ENCODE assay signal across 31 cellular contexts in the genomic region with DNA sequence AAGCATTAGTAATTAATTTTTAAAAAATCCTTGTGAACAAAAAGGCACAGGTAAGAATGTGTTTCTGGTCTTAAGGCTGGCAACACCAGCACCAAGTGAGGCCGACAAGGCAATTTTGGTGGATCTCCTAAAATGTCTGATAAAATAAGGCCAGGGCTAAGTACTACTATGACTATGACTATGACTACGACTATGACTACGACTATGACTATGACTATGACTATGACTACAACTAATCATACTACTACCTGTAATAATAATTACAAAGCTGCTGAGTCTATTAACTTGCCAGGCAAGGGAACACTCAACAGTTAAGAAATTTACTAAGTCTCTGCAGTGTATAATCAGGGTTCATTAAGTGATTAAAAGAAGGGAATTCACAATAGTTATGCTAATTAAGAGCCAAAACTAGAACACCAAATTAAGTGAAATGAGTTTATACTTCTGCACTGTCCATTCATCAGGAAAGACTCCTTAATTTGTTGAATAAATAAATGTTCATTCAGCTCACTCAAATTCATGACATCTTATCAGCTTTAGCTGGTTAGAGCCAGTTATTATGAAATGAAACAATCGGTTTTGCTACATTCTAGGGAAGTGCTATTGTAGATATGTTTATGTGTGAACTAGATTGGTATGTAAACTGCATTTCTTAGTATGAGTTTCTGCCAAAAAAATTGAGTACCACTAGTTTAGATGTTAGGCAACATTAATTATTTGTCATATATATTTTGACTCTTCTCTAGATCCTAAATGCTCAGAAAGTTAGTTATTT.
DNase-seq lines count a peak whose midpoint lies in the region; ATAC-seq lines count a peak whose summit lies in the region.
"Had no signal": no experiment of that assay in that cellular context is flagged by ENCODE, and none has a peak within 500 bp of the region (broad histone marks: within the 10 kb centered on the region; RNA-seq: fewer than 3 reads in every experiment).

No MANE protein-coding gene starts in this region.

- H3K9me3 ChIP-seq in adipocyte (ENCODE audit: control insufficient read depth, low read length) (no peaks in the 10 kb centered on the region), MG63 (peaks cover 3% of the 10 kb centered on the region; the same call in 1 of the 2 replicates)
- H3K9me3 ChIP-seq: right atrium auricular region, upper lobe of right lung had no signal

- H3K9ac ChIP-seq in adipocyte (ENCODE audit: low read length) = no peak overlapping the region
- H3K9ac ChIP-seq: GM23248 had no signal

- no peaks in the 10 kb centered on the region for H3K4me1 ChIP-seq in adipocyte (ENCODE audit: control insufficient read depth, insufficient read depth, low read length)
- H3K4me1 ChIP-seq: heart left ventricle, right atrium auricular region, upper lobe of right lung had no signal

- H3K4me3 ChIP-seq in adipocyte (ENCODE audit: low read length) (no peak overlapping the region), MG63 (no peak overlapping the region)
- H3K4me3 ChIP-seq: dorsolateral prefrontal cortex, GM23248, heart left ventricle, right atrium auricular region, smooth muscle cell, upper lobe of right lung had no signal

- H3K27me3 ChIP-seq in adipocyte (replicated peaks; ENCODE audit: control insufficient read depth, insufficient read depth, low read length) (no peaks in the 10 kb centered on the region), MG63 (no peaks in the 10 kb centered on the region)
- H3K27me3 ChIP-seq: dorsolateral prefrontal cortex, heart left ventricle, right atrium auricular region, upper lobe of right lung had no signal

- ATAC-seq in HG03439 (IDR thresholded peaks at IDR 0.05; ENCODE audit: unreplicated experiment) (peak; percentile 68), HG03521 (IDR thresholded peaks at IDR 0.05; ENCODE audit: unreplicated experiment) (no peak)
- ATAC-seq: Panc1; stimulated activated naive CD8-positive, alpha-beta T cell treated with anti-CD3 and anti-CD28 coated beads, Interleukin-15, Interleukin-2, amounts not matched to agents 100 U/mL and 50 U/mL, for 24 hours; upper lobe of right lung had no signal

- H3K36me3 ChIP-seq in adipocyte (ENCODE audit: control insufficient read depth, insufficient read depth, low read length, severe bottlenecking) (no peaks in the 10 kb centered on the region), MG63 (no peaks in the 10 kb centered on the region)
- H3K36me3 ChIP-seq: heart left ventricle, right atrium auricular region, upper lobe of right lung, WERI-Rb-1 had no signal

- peak; percentile 51 for DNase-seq in adipocyte (ENCODE audit: low read depth)
- peak; percentile 46 for DNase-seq in fibroblast of peridontal ligament (ENCODE audit: extremely low read depth)
- DNase-seq in MG63 = no peak
- DNase-seq in NCI-H2227 (lab: John Stamatoyannopoulos, UW; ENCODE audit: unreplicated experiment) = no peak
- DNase-seq in amniotic stem cell (lab: John Stamatoyannopoulos, UW) = no peak
- DNase-seq: activated CD4-positive, alpha-beta T cell treated with anti-CD3 and anti-CD28 coated beads, Interleukin-2, amount 10 ng/mL, durations not matched to agents 24 days and 14 days; activated gamma-delta T cell treated with Interleukin-2 at 50 U/mL for 16 hours; activated naive CD8-positive, alpha-beta T cell treated with anti-CD3 and anti-CD28 coated beads, Interleukin-2, amount 10 ng/mL, durations not matched to agents 7 days and 5 days; activated T-cell treated with anti-CD3 and anti-CD28 coated beads, Interleukin-2, amount 50 U/mL, for 1 hour; central memory CD4-positive, alpha-beta T cell; COR-L47; DMS79; dorsolateral prefrontal cortex; GM23248; heart left ventricle; HFFc6; KG1; naive B cell; NCI-H1105 treated with DMSO at 0.1 percent for 48 hours; NCI-H187 treated with DMSO at 0.1 percent for 48 hours; posterior cingulate gyrus; SIG-M5; stimulated activated naive CD8-positive, alpha-beta T cell treated with anti-CD3 and anti-CD28 coated beads, Interleukin-15, Interleukin-2, amounts not matched to agents 100 U/mL and 50 U/mL, for 24 hours; T-helper 9 cell; upper lobe of right lung; WERI-Rb-1 had no signal

Comparison
In these comparisons a context has a peak if more than half of its experiments do, and no peak if none do; other contexts are left out.
1. DNase-seq: peak in adipocyte (single experiment) and fibroblast of peridontal ligament (single experiment); none in MG63 (single experiment), NCI-H2227 (single experiment) and amniotic stem cell (single experiment).